ENCODE assay signal across 8 cellular contexts in genomic region chr2:50529600-50530218, GRCh38.
DNase-seq lines count a peak whose midpoint lies in the region; ATAC-seq, FAIRE-seq and TF ChIP-seq lines count a peak whose summit lies in the region.

No MANE protein-coding gene starts in this region.

- H3K27me3 ChIP-seq in osteoblast (ENCODE audit: insufficient read depth, low read length): no peaks in the 10 kb centered on the region

- TF ChIP-seq CTCF in activated CD8-positive, alpha-beta T cell treated with anti-CD3 and anti-CD28 coated beads for 36 hours (IDR thresholded peaks at IDR 0.05): peak; percentile 74
- TF ChIP-seq CTCF in RWPE1 (conservative IDR thresholded peaks at IDR 0.05; ENCODE audit: low read depth) (peak; percentile 82), osteoblast (IDR thresholded peaks at IDR 0.05; ENCODE audit: extremely low read depth, low read depth, low read length) (peak; percentile 65)

- H3K36me3 ChIP-seq in osteoblast (ENCODE audit: insufficient read depth, low read length): no peaks in the 10 kb centered on the region

- H3K4me3 ChIP-seq in osteoblast (ENCODE audit: insufficient read depth, low read length): no peak overlapping the region

- no peaks in the 10 kb centered on the region for H3K4me1 Mint-ChIP-seq in activated CD8-positive, alpha-beta T cell treated with anti-CD3 and anti-CD28 coated beads for 36 hours (ENCODE audit: low read depth)
- no peaks in the 10 kb centered on the region for H3K4me1 Mint-ChIP-seq in activated CD8-positive, alpha-beta T cell treated with anti-CD3 and anti-CD28 coated beads, Interleukin-2, amount 10 ng/mL, durations not matched to agents 7 days and 5 days (ENCODE audit: low read depth)

- peak overlapping the region; percentile 58 for H3K4me2 ChIP-seq in osteoblast (ENCODE audit: insufficient read depth, low read length)

- H3K36me3 Mint-ChIP-seq in activated CD8-positive, alpha-beta T cell treated with anti-CD3 and anti-CD28 coated beads for 36 hours (ENCODE audit: low read depth): no peaks in the 10 kb centered on the region
- no peaks in the 10 kb centered on the region for H3K36me3 Mint-ChIP-seq in activated CD8-positive, alpha-beta T cell treated with anti-CD3 and anti-CD28 coated beads, Interleukin-2, amount 10 ng/mL, durations not matched to agents 7 days and 5 days (ENCODE audit: low read depth)

- CTCF ChIA-PET in activated CD8-positive, alpha-beta T cell treated with anti-CD3 and anti-CD28 coated beads for 36 hours (lab: Charles Lee): interaction anchor here (0.9 to 1.1 kb wide), 2 partner anchors 8 to 45 kb away, joined by 3 to 6 read pairs; no protein-coding TSS in a partner anchor
- CTCF ChIA-PET in activated CD8-positive, alpha-beta T cell treated with anti-CD3 and anti-CD28 coated beads, Interleukin-2, amount 10 ng/mL, durations not matched to agents 7 days and 5 days (lab: Charles Lee): interaction anchor here (0.7 to 1.7 kb wide), 4 partner anchors 11 to 549 kb away, joined by 3 to 7 read pairs (median 4); no protein-coding TSS in a partner anchor
- CTCF ChIA-PET in RWPE1 (lab: Yijun Ruan, JAX): interaction anchor here (0.5 to 1.0 kb wide), 8 partner anchors 8 to 1642 kb away, joined by 3 to 5 read pairs (median 3); no protein-coding TSS in a partner anchor

- TF ChIP-seq POLR2A in H54 (IDR thresholded peaks at IDR 0.05; ENCODE audit: low read depth, low read length): no peak

- H3K27ac ChIP-seq in RWPE1 (no peak overlapping the region), osteoblast (ENCODE audit: low read depth, low read length) (no peak overlapping the region)

- no peak overlapping the region for H3K4me3 Mint-ChIP-seq in activated CD8-positive, alpha-beta T cell treated with anti-CD3 and anti-CD28 coated beads for 36 hours
- H3K4me3 Mint-ChIP-seq in activated CD8-positive, alpha-beta T cell treated with anti-CD3 and anti-CD28 coated beads, Interleukin-2, amount 10 ng/mL, durations not matched to agents 7 days and 5 days: no peak overlapping the region

- H4K20me1 ChIP-seq in osteoblast (ENCODE audit: insufficient read depth, low read length): no peaks in the 10 kb centered on the region

- ATAC-seq in activated CD8-positive, alpha-beta T cell treated with anti-CD3 and anti-CD28 coated beads for 36 hours: peak; percentile 64
- ATAC-seq in activated CD8-positive, alpha-beta T cell treated with anti-CD3 and anti-CD28 coated beads, Interleukin-2, amount 10 ng/mL, durations not matched to agents 7 days and 5 days: no peak
- ATAC-seq in esophagus mucosa (peak; percentile 61), GM19324 (IDR thresholded peaks at IDR 0.05; ENCODE audit: low FRiP score, unreplicated experiment) (no peak)

- no peak overlapping the region for H3K27ac Mint-ChIP-seq in activated CD8-positive, alpha-beta T cell treated with anti-CD3 and anti-CD28 coated beads for 36 hours
- H3K27ac Mint-ChIP-seq in activated CD8-positive, alpha-beta T cell treated with anti-CD3 and anti-CD28 coated beads, Interleukin-2, amount 10 ng/mL, durations not matched to agents 7 days and 5 days: no peak overlapping the region

- FAIRE-seq in H54 (lab: Jason Lieb, UNC): peak; percentile 43

- H3K4me1 ChIP-seq in osteoblast (ENCODE audit: insufficient read depth, low read length): no peaks in the 10 kb centered on the region

- POLR2A ChIA-PET in activated CD8-positive, alpha-beta T cell treated with anti-CD3 and anti-CD28 coated beads for 36 hours (lab: Charles Lee): no interaction called here
- POLR2A ChIA-PET in activated CD8-positive, alpha-beta T cell treated with anti-CD3 and anti-CD28 coated beads, Interleukin-2, amount 10 ng/mL, durations not matched to agents 7 days and 5 days (lab: Charles Lee): no interaction called here
- POLR2A ChIA-PET in RWPE1 (lab: Yijun Ruan, JAX; ENCODE audit: low non-redundant PET): no interaction called here

- no peak for DNase-seq in activated CD8-positive, alpha-beta T cell treated with anti-CD3 and anti-CD28 coated beads for 36 hours
- no peak for DNase-seq in activated CD8-positive, alpha-beta T cell treated with anti-CD3 and anti-CD28 coated beads, Interleukin-2, amount 10 ng/mL, durations not matched to agents 7 days and 5 days
- DNase-seq in H54 (ENCODE audit: insufficient read length, low spot score) (no peak), KG1 (lab: John Stamatoyannopoulos, UW) (peak; percentile 15), RWPE1 (ENCODE audit: low spot score) (peak; percentile 38), osteoblast (ENCODE audit: insufficient read length, low spot score, missing footprints) (no peak)

- no peaks in the 10 kb centered on the region for H3K79me2 ChIP-seq in osteoblast (ENCODE audit: insufficient read depth, low read length)

- H3K27me3 Mint-ChIP-seq in activated CD8-positive, alpha-beta T cell treated with anti-CD3 and anti-CD28 coated beads for 36 hours: no peaks in the 10 kb centered on the region
- H3K27me3 Mint-ChIP-seq in activated CD8-positive, alpha-beta T cell treated with anti-CD3 and anti-CD28 coated beads, Interleukin-2, amount 10 ng/mL, durations not matched to agents 7 days and 5 days (ENCODE audit: low read depth): no peaks in the 10 kb centered on the region

- H3K9me3 ChIP-seq in osteoblast (ENCODE audit: low read depth, low read length): no peaks in the 10 kb centered on the region

- H2AFZ ChIP-seq in osteoblast (ENCODE audit: low read length): peak overlapping the region; percentile 39

- H3K9me3 Mint-ChIP-seq in activated CD8-positive, alpha-beta T cell treated with anti-CD3 and anti-CD28 coated beads for 36 hours: no peaks in the 10 kb centered on the region
- H3K9me3 Mint-ChIP-seq in activated CD8-positive, alpha-beta T cell treated with anti-CD3 and anti-CD28 coated beads, Interleukin-2, amount 10 ng/mL, durations not matched to agents 7 days and 5 days (ENCODE audit: insufficient read depth): no peaks in the 10 kb centered on the region

- intact Hi-C loops in activated CD8-positive, alpha-beta T cell treated with anti-CD3 and anti-CD28 coated beads for 36 hours (cut with micrococcal nuclease): no loop called here

Comparison
In these comparisons a context has a peak if more than half of its experiments do, and no peak if none do; other contexts are left out.
1. ATAC-seq: peak in activated CD8-positive, alpha-beta T cell treated with anti-CD3 and anti-CD28 coated beads for 36 hours (single experiment) and esophagus mucosa (single experiment); none in activated CD8-positive, alpha-beta T cell treated with anti-CD3 and anti-CD28 coated beads, Interleukin-2, amount 10 ng/mL, durations not matched to agents 7 days and 5 days (single experiment) and GM19324 (single experiment).
2. DNase-seq: peak in KG1 (single experiment) and RWPE1 (single experiment); none in activated CD8-positive, alpha-beta T cell treated with anti-CD3 and anti-CD28 coated beads for 36 hours (single experiment), activated CD8-positive, alpha-beta T cell treated with anti-CD3 and anti-CD28 coated beads, Interleukin-2, amount 10 ng/mL, durations not matched to agents 7 days and 5 days (single experiment), H54 (single experiment) and osteoblast (single experiment).
3. Peak in every context shown above with its lines, with median percentiles within 50 percentile points of each other: CTCF ChIP-seq.